Comparison of ENCODE assay signal across 1 cellular context in genomic region chrX:115595049-115595448, GRCh38.
TF ChIP-seq lines count a peak whose summit lies in the region.

No MANE protein-coding gene starts in this region.

TF ChIP-seq in A549, 52 proteins besides CTCF, POLR2A, EP300 and RAD21 (continued from another document):
- TF ChIP-seq FOSL2 (IDR thresholded peaks at IDR 0.05) (no peak), FOSL2 (CRISPR knock-in tag; IDR thresholded peaks at IDR 0.05) (no peak), MAZ (IDR thresholded peaks at IDR 0.05; ENCODE audit: borderline replicate concordance, low read depth, low read length) (no peak), CEBPB (IDR thresholded peaks at IDR 0.05) (no peak), HEYL (CRISPR knock-in tag; IDR thresholded peaks at IDR 0.05) (no peak), RNF2 (IDR thresholded peaks at IDR 0.05; ENCODE audit: borderline replicate concordance, low read depth) (no peak), EHF (CRISPR knock-in tag; IDR thresholded peaks at IDR 0.05) (no peak)
